6 cellular contexts compared by ENCODE assay signal in the genomic region with DNA sequence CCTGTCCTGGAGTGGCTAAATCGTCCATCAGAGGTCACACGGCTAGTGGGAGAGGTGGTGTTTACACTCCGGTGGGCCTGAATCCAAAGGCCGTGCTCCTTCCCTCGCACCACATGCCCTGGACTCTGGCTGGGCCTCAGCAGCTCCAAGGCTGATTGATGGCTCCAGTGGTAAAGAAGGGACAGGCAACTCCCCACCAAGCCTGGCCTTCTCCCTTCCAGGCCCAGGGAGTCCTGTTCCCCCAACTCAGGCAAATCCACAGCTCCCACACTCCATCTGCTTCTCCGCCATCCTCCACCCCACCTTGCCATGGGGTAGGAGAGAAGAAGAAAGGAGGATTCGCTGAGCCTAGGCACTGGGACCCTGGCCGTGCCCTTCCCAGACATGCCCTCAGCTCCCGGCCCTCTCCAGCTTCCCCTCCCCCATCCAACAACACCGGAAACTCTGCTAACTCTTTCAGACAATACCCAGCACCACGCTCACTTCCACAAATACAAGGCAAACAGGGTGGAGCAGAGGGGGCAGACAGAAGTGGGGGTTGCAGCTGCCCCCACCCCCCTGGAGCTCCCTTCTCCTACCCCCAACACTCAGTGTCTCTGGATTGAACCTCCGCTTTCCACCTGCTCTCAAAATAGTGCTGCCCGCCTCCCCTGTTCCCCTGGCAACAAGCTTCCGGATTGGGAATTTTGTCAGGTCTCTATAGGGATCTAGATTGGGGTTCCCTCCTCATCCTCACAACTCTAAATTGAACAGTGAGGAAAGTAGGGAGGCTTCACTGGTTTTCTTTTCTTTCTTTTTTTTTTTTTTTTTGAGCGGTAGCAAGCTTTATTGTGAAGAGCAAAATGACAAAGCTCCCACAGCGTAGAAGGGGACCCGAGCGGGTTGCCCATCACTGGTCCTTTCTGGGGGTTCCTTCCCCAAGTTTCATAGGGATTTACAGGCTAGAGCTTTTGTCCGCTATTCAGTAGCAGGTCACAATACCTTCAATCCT. TPM values are rescaled to one million over a fixed set of nuclear protein-coding genes. Genes with fewer than 3 reads are reported as not detected.
DNase-seq lines count a peak whose midpoint lies in the region; ATAC-seq, FAIRE-seq and TF ChIP-seq lines count a peak whose summit lies in the region.

No MANE protein-coding gene starts in this region.

- peak overlapping the region; percentile 99 for H3K27ac ChIP-seq in BLaER1

- H3K27me3 Mint-ChIP-seq in WTC11 (ENCODE audit: low read depth), result no peaks in the 10 kb centered on the region

- H3K9me3 Mint-ChIP-seq in WTC11, result no peaks in the 10 kb centered on the region

- H3K27me3 ChIP-seq in BLaER1, result no peaks in the 10 kb centered on the region

- DNase-seq in WTC11 (ENCODE audit: low spot score) (no peak), left lobe of liver (ENCODE audit: low spot score) (no peak), D721Med (ENCODE audit: insufficient read length, low spot score) (no peak), DMS 273 (lab: John Stamatoyannopoulos, UW; ENCODE audit: unreplicated experiment) (no peak)
- DNase-seq in stimulated activated CD4-positive, alpha-beta T cell treated with anti-CD3 and anti-CD28 coated beads, Interleukin-4, amount 100 ng/mL, for 24 hours, result no peak

- peaks cover 61% of the 10 kb centered on the region for H3K4me1 Mint-ChIP-seq in WTC11

- peaks cover 34% of the 10 kb centered on the region for H3K36me3 Mint-ChIP-seq in WTC11

- peaks cover 99% of the 10 kb centered on the region for H4K20me1 ChIP-seq in BLaER1

- peak overlapping the region; percentile 100 for H3K4me2 ChIP-seq in BLaER1

- no peak for FAIRE-seq in D721Med (lab: Jason Lieb, UNC)

- H3K9ac ChIP-seq in BLaER1, result peak overlapping the region; percentile 72

- peak overlapping the region; percentile 5; the same call in 1 of the 2 replicates for H3K4me3 Mint-ChIP-seq in WTC11

- H3K4me3 ChIP-seq in BLaER1, result peak overlapping the region; percentile 51

- peaks cover 85% of the 10 kb centered on the region for H3K36me3 ChIP-seq in BLaER1

- TF ChIP-seq CTCF in WTC11 (IDR thresholded peaks at IDR 0.05) (no peak), D721Med (IDR thresholded peaks at IDR 0.05; ENCODE audit: insufficient read depth, missing control alignments) (no peak)

- POLR2A ChIA-PET in WTC11 (lab: Charles Lee), result interaction anchor here (0.7 to 5.0 kb wide), 12 partner anchors 10 to 333 kb away, joined by 3 to 40 read pairs (median 6); a partner anchor contains a TSS

- H3K9me3 ChIP-seq in BLaER1, result no peaks in the 10 kb centered on the region

- H3K27ac Mint-ChIP-seq in WTC11, result peak overlapping the region; percentile 89

- ATAC-seq in WTC11 (peak; percentile 56), left lobe of liver (peak; percentile 54)

- peaks cover 99% of the 10 kb centered on the region for H3K4me1 ChIP-seq in BLaER1

- CTCF ChIA-PET in WTC11 (lab: Charles Lee), result interaction anchor here (0.6 to 6.0 kb wide), 15 partner anchors 10 to 162 kb away, joined by 3 to 62 read pairs (median 4); a partner anchor contains a TSS

TF ChIP-seq in WTC11, 78 proteins besides CTCF, POLR2A, EP300 and RAD21 (continues in another document):
- TF ChIP-seq IRF2 (CRISPR knock-in tag; IDR thresholded peaks at IDR 0.05; ENCODE audit: borderline replicate concordance, low read depth), result no peak
- TF ChIP-seq GABPB1 (CRISPR knock-in tag; IDR thresholded peaks at IDR 0.05), result peak; percentile 41; the same call in 1 of the 2 replicates
- TF ChIP-seq TEAD1 (CRISPR knock-in tag; IDR thresholded peaks at IDR 0.05), result no peak
- TF ChIP-seq TEAD4 (CRISPR knock-in tag; IDR thresholded peaks at IDR 0.05), result no peak
- peak; percentile 45; the same call in 1 of the 2 replicates for TF ChIP-seq RELA (CRISPR knock-in tag; IDR thresholded peaks at IDR 0.05; ENCODE audit: borderline replicate concordance)
- TF ChIP-seq SOX15 (CRISPR knock-in tag; IDR thresholded peaks at IDR 0.05), result no peak
- TF ChIP-seq JUN (CRISPR knock-in tag; IDR thresholded peaks at IDR 0.05), result no peak
- TF ChIP-seq, protein P1, sequence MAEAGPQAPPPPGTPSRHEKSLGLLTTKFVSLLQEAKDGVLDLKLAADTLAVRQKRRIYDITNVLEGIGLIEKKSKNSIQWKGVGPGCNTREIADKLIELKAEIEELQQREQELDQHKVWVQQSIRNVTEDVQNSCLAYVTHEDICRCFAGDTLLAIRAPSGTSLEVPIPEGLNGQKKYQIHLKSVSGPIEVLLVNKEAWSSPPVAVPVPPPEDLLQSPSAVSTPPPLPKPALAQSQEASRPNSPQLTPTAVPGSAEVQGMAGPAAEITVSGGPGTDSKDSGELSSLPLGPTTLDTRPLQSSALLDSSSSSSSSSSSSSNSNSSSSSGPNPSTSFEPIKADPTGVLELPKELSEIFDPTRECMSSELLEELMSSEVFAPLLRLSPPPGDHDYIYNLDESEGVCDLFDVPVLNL (CRISPR knock-in tag; IDR thresholded peaks at IDR 0.05; ENCODE audit: borderline replicate concordance, low read depth), result no peak
- TF ChIP-seq, protein P2, sequence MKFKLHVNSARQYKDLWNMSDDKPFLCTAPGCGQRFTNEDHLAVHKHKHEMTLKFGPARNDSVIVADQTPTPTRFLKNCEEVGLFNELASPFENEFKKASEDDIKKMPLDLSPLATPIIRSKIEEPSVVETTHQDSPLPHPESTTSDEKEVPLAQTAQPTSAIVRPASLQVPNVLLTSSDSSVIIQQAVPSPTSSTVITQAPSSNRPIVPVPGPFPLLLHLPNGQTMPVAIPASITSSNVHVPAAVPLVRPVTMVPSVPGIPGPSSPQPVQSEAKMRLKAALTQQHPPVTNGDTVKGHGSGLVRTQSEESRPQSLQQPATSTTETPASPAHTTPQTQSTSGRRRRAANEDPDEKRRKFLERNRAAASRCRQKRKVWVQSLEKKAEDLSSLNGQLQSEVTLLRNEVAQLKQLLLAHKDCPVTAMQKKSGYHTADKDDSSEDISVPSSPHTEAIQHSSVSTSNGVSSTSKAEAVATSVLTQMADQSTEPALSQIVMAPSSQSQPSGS (CRISPR knock-in tag; IDR thresholded peaks at IDR 0.05; ENCODE audit: borderline replicate concordance, low read depth), result no peak
- TF ChIP-seq, protein P3, sequence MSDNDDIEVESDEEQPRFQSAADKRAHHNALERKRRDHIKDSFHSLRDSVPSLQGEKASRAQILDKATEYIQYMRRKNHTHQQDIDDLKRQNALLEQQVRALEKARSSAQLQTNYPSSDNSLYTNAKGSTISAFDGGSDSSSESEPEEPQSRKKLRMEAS (CRISPR knock-in tag; IDR thresholded peaks at IDR 0.05), result peak; percentile 20; the same call in 1 of the 2 replicates
- TF ChIP-seq, protein P4, sequence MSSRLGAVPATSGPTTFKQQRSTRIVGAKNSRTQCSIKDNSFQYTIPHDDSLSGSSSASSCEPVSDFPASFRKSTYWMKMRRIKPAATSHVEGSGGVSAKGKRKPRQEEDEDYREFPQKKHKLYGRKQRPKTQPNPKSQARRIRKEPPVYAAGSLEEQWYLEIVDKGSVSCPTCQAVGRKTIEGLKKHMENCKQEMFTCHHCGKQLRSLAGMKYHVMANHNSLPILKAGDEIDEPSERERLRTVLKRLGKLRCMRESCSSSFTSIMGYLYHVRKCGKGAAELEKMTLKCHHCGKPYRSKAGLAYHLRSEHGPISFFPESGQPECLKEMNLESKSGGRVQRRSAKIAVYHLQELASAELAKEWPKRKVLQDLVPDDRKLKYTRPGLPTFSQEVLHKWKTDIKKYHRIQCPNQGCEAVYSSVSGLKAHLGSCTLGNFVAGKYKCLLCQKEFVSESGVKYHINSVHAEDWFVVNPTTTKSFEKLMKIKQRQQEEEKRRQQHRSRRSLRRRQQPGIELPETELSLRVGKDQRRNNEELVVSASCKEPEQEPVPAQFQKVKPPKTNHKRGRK (CRISPR knock-in tag; IDR thresholded peaks at IDR 0.05; ENCODE audit: borderline replicate concordance), result no peak
- TF ChIP-seq, protein P5, sequence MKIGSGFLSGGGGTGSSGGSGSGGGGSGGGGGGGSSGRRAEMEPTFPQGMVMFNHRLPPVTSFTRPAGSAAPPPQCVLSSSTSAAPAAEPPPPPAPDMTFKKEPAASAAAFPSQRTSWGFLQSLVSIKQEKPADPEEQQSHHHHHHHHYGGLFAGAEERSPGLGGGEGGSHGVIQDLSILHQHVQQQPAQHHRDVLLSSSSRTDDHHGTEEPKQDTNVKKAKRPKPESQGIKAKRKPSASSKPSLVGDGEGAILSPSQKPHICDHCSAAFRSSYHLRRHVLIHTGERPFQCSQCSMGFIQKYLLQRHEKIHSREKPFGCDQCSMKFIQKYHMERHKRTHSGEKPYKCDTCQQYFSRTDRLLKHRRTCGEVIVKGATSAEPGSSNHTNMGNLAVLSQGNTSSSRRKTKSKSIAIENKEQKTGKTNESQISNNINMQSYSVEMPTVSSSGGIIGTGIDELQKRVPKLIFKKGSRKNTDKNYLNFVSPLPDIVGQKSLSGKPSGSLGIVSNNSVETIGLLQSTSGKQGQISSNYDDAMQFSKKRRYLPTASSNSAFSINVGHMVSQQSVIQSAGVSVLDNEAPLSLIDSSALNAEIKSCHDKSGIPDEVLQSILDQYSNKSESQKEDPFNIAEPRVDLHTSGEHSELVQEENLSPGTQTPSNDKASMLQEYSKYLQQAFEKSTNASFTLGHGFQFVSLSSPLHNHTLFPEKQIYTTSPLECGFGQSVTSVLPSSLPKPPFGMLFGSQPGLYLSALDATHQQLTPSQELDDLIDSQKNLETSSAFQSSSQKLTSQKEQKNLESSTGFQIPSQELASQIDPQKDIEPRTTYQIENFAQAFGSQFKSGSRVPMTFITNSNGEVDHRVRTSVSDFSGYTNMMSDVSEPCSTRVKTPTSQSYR (CRISPR knock-in tag; IDR thresholded peaks at IDR 0.05), result 0 out of 2 replicates have a peak, but pooled peaks have one; percentile 55

RNA-seq across cellular contexts. Expression of a gene that starts 10.6 kb away (rescaled TPM):
- total RNA-seq in WTC11 (2021) (60.0 to 69.5 TPM (median 66.2 TPM) in 3 replicates), left lobe of liver (6.5 TPM)

RNA-seq across cellular contexts. Expression of a gene that starts 26.3 kb away (rescaled TPM):
- total RNA-seq in WTC11 (2021) (not detected in 3 replicates), left lobe of liver (not detected)

RNA-seq across cellular contexts. Expression of a gene that starts 33.5 kb away (rescaled TPM):
- total RNA-seq in WTC11 (2021), result 46.0 to 64.4 TPM (median 59.8 TPM) in 3 replicates
- 18.5 TPM for total RNA-seq in left lobe of liver

RNA-seq across cellular contexts. Expression of a gene that starts 53.0 kb away (rescaled TPM):
- total RNA-seq in WTC11 (2021) (172 to 175 TPM (median 174 TPM) in 3 replicates), left lobe of liver (95.6 TPM)

RNA-seq across cellular contexts. Expression of a gene that starts 56.6 kb away (rescaled TPM):
- 25.1 to 29.3 TPM (median 27.2 TPM) in 3 replicates for total RNA-seq in WTC11 (2021)
- total RNA-seq in left lobe of liver, result 7.2 TPM
